In genomic region chr20:63850689-63851547, GRCh38 we compare ENCODE assay signal across 12 cellular contexts. TPM values are rescaled to one million over a fixed set of nuclear protein-coding genes. Genes with fewer than 3 reads are reported as not detected.
DNase-seq lines count a peak whose midpoint lies in the region; ATAC-seq and TF ChIP-seq lines count a peak whose summit lies in the region.
"Had no signal": no experiment of that assay in that cellular context is flagged by ENCODE, and none has a peak within 500 bp of the region (broad histone marks: within the 10 kb centered on the region; RNA-seq: fewer than 3 reads in every experiment).

No MANE protein-coding gene starts in this region.

- 0 out of 2 replicates have a peak, but pooled peaks cover 3% of the 10 kb centered on the region for H3K27me3 ChIP-seq in KMS-11 (ENCODE audit: insufficient read depth, low read depth)
- H3K27me3 ChIP-seq in uterus = no peaks in the 10 kb centered on the region

- no peaks in the 10 kb centered on the region for H3K9me3 ChIP-seq in uterus

- intact Hi-C loops in uterus (cut with DNase I; ENCODE audit: low total_unique reads) = no loop called here

- peak overlapping the region; percentile 60 for H3K4me2 ChIP-seq in KMS-11
- H3K4me2 ChIP-seq: GM23338 had no signal

- no peak for TF ChIP-seq POLR2A in uterus (IDR thresholded peaks at IDR 0.05)

- H2AFZ ChIP-seq in KMS-11 (ENCODE audit: low read depth) = no peak overlapping the region

- H3K4me1 ChIP-seq in KMS-11 (ENCODE audit: low read depth, poor library complexity, severe bottlenecking) (peaks cover 38% of the 10 kb centered on the region), uterus (peaks cover 6 to 27% of the 10 kb centered on the region in 2 donors)

- H3K27me3 Mint-ChIP-seq in neural crest cell (ENCODE audit: low read depth) = no peaks in the 10 kb centered on the region

- H3K27ac ChIP-seq in KMS-11 (no peak overlapping the region), uterus (no peak overlapping the region)

- peak; percentile 73 for ATAC-seq in GM18861 (IDR thresholded peaks at IDR 0.05; ENCODE audit: unreplicated experiment)
- ATAC-seq in GM21619 (IDR thresholded peaks at IDR 0.05; ENCODE audit: unreplicated experiment) = peak; percentile 78
- ATAC-seq: GM23338 had no signal

- H3K4me3 ChIP-seq in KMS-11 (IDR thresholded peaks at IDR 0.05; ENCODE audit: insufficient read depth, low read depth, low read length) (no peak overlapping the region), uterus (no peak overlapping the region)
- H3K4me3 ChIP-seq: GM23338 had no signal

- DNase-seq in neural crest cell (ENCODE audit: low read depth, low spot score) (no peak), uterus (no peak), NCI-H345 (lab: John Stamatoyannopoulos, UW) (no peak), DMS53 treated with DMSO at 0.1 percent for 48 hours (lab: John Stamatoyannopoulos, UW; ENCODE audit: unreplicated experiment) (no peak), Ammon's horn (ENCODE audit: low spot score) (no peak)
- DNase-seq: SW 1271 had no signal

- no peaks in the 10 kb centered on the region for H3K9me3 Mint-ChIP-seq in neural crest cell
- H3K9me3 Mint-ChIP-seq: GM23338 had no signal

- H3K36me3 Mint-ChIP-seq in neural crest cell (ENCODE audit: low read depth) = no peaks in the 10 kb centered on the region

- H3K9ac ChIP-seq in KMS-11 = no peak overlapping the region

- TF ChIP-seq CTCF in KMS-11 (conservative IDR thresholded peaks at IDR 0.05; ENCODE audit: low read depth, low read length) (no peak), neural crest cell (conservative IDR thresholded peaks at IDR 0.05) (no peak), uterus (IDR thresholded peaks at IDR 0.05) (no peak)

- H3K27ac Mint-ChIP-seq in neural crest cell (ENCODE audit: unreplicated experiment) = peak overlapping the region; percentile 58
- H3K27ac Mint-ChIP-seq: GM23338 had no signal

- H3K4me1 Mint-ChIP-seq in neural crest cell = peaks cover 8% of the 10 kb centered on the region

- H3K79me2 ChIP-seq in KMS-11 (ENCODE audit: insufficient read depth, low read depth) = no peaks in the 10 kb centered on the region

- H4K20me1 ChIP-seq in KMS-11 (ENCODE audit: insufficient read depth) = no peaks in the 10 kb centered on the region

- no peaks in the 10 kb centered on the region for H3K36me3 ChIP-seq in KMS-11 (ENCODE audit: insufficient read depth)
- no peaks in the 10 kb centered on the region for H3K36me3 ChIP-seq in uterus

- peak overlapping the region; percentile 7 for H3K4me3 Mint-ChIP-seq in neural crest cell
- H3K4me3 Mint-ChIP-seq: GM23338 had no signal

RNA-seq across cellular contexts. Expression of gene ABHD16B, which starts 10.4 kb away (rescaled TPM):
- total RNA-seq in neural crest cell (not detected in 2 replicates), uterus (not detected)
- total RNA-seq: GM23338, myocyte, temporal lobe had no signal

RNA-seq across cellular contexts. Expression of gene TPD52L2, which starts 14.2 kb away (rescaled TPM):
- total RNA-seq in neural crest cell = 57.4 and 58.2 TPM in 2 replicates
- total RNA-seq in uterus = 10 to 100 TPM; 44.1 to 77.8 (median 62.0) TPM

RNA-seq across cellular contexts. Expression of gene ZBTB46, which starts 19.9 kb away (rescaled TPM):
- total RNA-seq in neural crest cell (23.7 and 23.8 TPM in 2 replicates), uterus (10 to 100 TPM in 3 of 4 donors, 1 to 10 TPM in 1; 5.0 to 62.8 (median 38.8) TPM)

RNA-seq across cellular contexts. Expression of gene DNAJC5, which starts 44.0 kb away (rescaled TPM):
- 46.9 and 47.3 TPM in 2 replicates for total RNA-seq in neural crest cell
- total RNA-seq in uterus = 10 to 100 TPM; 10.9 to 39.8 (median 25.6) TPM
